Comparison of ENCODE assay signal across 9 cellular contexts in genomic region chr17:80789356-80789902, GRCh38.
DNase-seq lines count a peak whose midpoint lies in the region; ATAC-seq and FAIRE-seq lines count a peak whose summit lies in the region.
"Had no signal": no experiment of that assay in that cellular context is flagged by ENCODE, and none has a peak within 500 bp of the region (broad histone marks: within the 10 kb centered on the region; RNA-seq: fewer than 3 reads in every experiment).

No MANE protein-coding gene starts in this region.

- no peaks in the 10 kb centered on the region for H3K27me3 ChIP-seq in skeletal muscle tissue (ENCODE audit: control insufficient read depth in 3 of 3, insufficient read depth in 3 of 3, low read length in 3 of 3)

- peak; percentile 86 for FAIRE-seq in GM19239 (lab: Jason Lieb, UNC)

- H3K4me1 ChIP-seq in skeletal muscle tissue (ENCODE audit: control insufficient read depth in 3 of 3, insufficient read depth in 3 of 3, low read length in 3 of 3), result peaks cover 43 to 64% (median 53%) of the 10 kb centered on the region in 3 donors

- DNase-seq in A172 (ENCODE audit: low spot score) (peak; percentile 92), GM19239 (ENCODE audit: insufficient read length, low spot score) (no peak), T-helper 17 cell (no peak), fibroblast of the conjunctiva (ENCODE audit: low read depth) (peak; percentile 85), DMS 273 (lab: John Stamatoyannopoulos, UW; ENCODE audit: unreplicated experiment) (no peak), HuH-7 (ENCODE audit: low spot score) (no peak), SIG-M5 treated with dmso at 0.1 percent for 504 hours (lab: John Stamatoyannopoulos, UW; ENCODE audit: unreplicated experiment) (no peak)

- H3K36me3 ChIP-seq in skeletal muscle tissue (ENCODE audit: control insufficient read depth in 3 of 3, insufficient read depth in 3 of 3, low read length in 3 of 3), result no peaks in the 10 kb centered on the region

- peak overlapping the region; percentile 97 for H3K27ac Mint-ChIP-seq in T-helper 17 cell
- H3K27ac Mint-ChIP-seq: dendritic cell treated with granulocyte-macrophage colony-stimulating factor and Interleukin-4, amounts not matched to agents 40 ng/mL and 50 ng/mL, for 4 days had no signal

- H3K27me3 Mint-ChIP-seq in T-helper 17 cell, result no peaks in the 10 kb centered on the region
- H3K27me3 Mint-ChIP-seq: dendritic cell treated with granulocyte-macrophage colony-stimulating factor and Interleukin-4, amounts not matched to agents 40 ng/mL and 50 ng/mL, for 4 days had no signal

- peak overlapping the region; percentile 89 for H3K4me3 Mint-ChIP-seq in T-helper 17 cell
- H3K4me3 Mint-ChIP-seq: dendritic cell treated with granulocyte-macrophage colony-stimulating factor and Interleukin-4, amounts not matched to agents 40 ng/mL and 50 ng/mL, for 4 days had no signal

- H3K36me3 Mint-ChIP-seq in T-helper 17 cell (ENCODE audit: low read depth), result peaks cover 4% of the 10 kb centered on the region

- H3K9me3 ChIP-seq in T-helper 17 cell (ENCODE audit: control insufficient read depth, low read length, poor library complexity, severe bottlenecking), result no peaks in the 10 kb centered on the region
- H3K9me3 ChIP-seq in skeletal muscle tissue (ENCODE audit: control insufficient read depth in 3 of 3, low read length in 3 of 3), result no peaks in the 10 kb centered on the region

- no peak for ATAC-seq in T-helper 17 cell

- peak overlapping the region in 1 of 3 donors; percentile 62 for H3K9ac ChIP-seq in skeletal muscle tissue (ENCODE audit: low read depth in 1 of 3, low read length in 3 of 3)

- H3K4me3 ChIP-seq in skeletal muscle tissue (ENCODE audit: low read length in 3 of 3), result peak overlapping the region in 2 of 3 donors; percentile 10 to 29

- H3K4me1 Mint-ChIP-seq in T-helper 17 cell, result peaks cover 55% of the 10 kb centered on the region

- H3K27ac ChIP-seq in skeletal muscle tissue (ENCODE audit: low read depth, low read length), result peak overlapping the region; percentile 54

Comparison
In these comparisons a context has a peak if more than half of its experiments do, and no peak if none do; other contexts are left out.
1. DNase-seq: peak in A172 (single experiment) and fibroblast of the conjunctiva (single experiment); none in GM19239 (single experiment), T-helper 17 cell (0 of 3), DMS 273 (single experiment), HuH-7 (single experiment) and SIG-M5 treated with dmso at 0.1 percent for 504 hours (single experiment).